8 cellular contexts compared by ENCODE assay signal in the genomic region with DNA sequence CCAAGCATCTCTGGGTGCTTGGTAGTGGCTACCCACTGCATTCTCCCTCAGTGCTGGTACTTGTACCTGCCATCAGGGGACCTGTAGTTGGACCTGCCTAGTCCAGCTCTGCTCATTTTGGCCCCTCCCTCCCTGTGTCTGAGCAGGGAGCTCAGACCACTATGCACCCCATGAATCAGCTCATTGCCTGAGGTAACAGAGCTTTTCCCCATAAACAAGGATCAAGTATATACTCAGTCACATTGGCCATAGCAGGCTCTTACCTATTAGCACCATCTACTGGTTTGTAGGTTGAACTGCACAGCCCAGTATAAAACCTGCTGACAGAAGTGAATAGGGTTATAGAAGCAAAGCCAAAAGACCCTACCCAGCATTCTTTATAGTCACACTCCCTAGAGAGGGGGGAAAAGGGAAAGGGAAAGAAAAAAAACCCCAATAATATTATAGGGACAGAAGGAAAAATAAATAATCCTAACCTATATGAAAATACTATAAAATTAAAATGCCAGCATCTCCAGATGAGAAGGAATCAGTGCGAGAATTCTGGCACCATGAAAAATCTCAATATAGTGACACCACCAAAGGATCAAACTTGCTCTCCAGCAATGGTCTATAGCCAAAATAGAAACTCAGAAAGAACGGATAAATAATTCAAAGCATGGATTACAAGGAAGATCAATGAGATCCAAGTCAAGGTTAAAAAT. TPM values are rescaled to one million over a fixed set of nuclear protein-coding genes. Genes with fewer than 3 reads are reported as not detected.
DNase-seq lines count a peak whose midpoint lies in the region; ATAC-seq and TF ChIP-seq lines count a peak whose summit lies in the region.

No MANE protein-coding gene starts in this region.

- H3K27ac Mint-ChIP-seq in activated CD4-positive, alpha-beta T cell treated with anti-CD3 and anti-CD28 coated beads, Interleukin-2, amount 10 ng/mL, durations not matched to agents 24 days and 14 days, result peak overlapping the region; percentile 38

- DNase-seq in NCI-H1436 (lab: John Stamatoyannopoulos, UW) (peak; percentile 34), NCI-H1436 treated with DMSO at 0.1 percent for 48 hours (lab: John Stamatoyannopoulos, UW) (no peak), NCI-H1930 (lab: John Stamatoyannopoulos, UW) (peak; percentile 3 to 15), fibroblast of peridontal ligament (ENCODE audit: extremely low read depth) (peak; percentile 78), osteoblast (ENCODE audit: insufficient read length, low spot score, missing footprints) (peak; percentile 82), UCSD-AML1 (lab: John Stamatoyannopoulos, UW; ENCODE audit: unreplicated experiment) (no peak)
- peak; percentile 82 for DNase-seq in activated CD4-positive, alpha-beta T cell treated with anti-CD3 and anti-CD28 coated beads, Interleukin-2, amount 10 ng/mL, durations not matched to agents 24 days and 14 days

- H3K9me3 ChIP-seq in osteoblast (ENCODE audit: low read depth, low read length), result no peaks in the 10 kb centered on the region

- peaks cover 17% of the 10 kb centered on the region for H3K9me3 Mint-ChIP-seq in activated CD4-positive, alpha-beta T cell treated with anti-CD3 and anti-CD28 coated beads, Interleukin-2, amount 10 ng/mL, durations not matched to agents 24 days and 14 days

- no peak overlapping the region for H3K4me2 ChIP-seq in osteoblast (ENCODE audit: insufficient read depth, low read length)

- H3K27ac ChIP-seq in osteoblast (ENCODE audit: low read depth, low read length), result no peak overlapping the region

- no peaks in the 10 kb centered on the region for H3K36me3 ChIP-seq in osteoblast (ENCODE audit: insufficient read depth, low read length)

- H3K27me3 ChIP-seq in osteoblast (ENCODE audit: insufficient read depth, low read length), result no peaks in the 10 kb centered on the region

- intact Hi-C loops in activated CD4-positive, alpha-beta T cell treated with anti-CD3 and anti-CD28 coated beads, Interleukin-2, amount 10 ng/mL, durations not matched to agents 24 days and 14 days (cut with micrococcal nuclease), result loop anchor here (1.0 to 5.0 kb wide), 4 partner anchors 101 to 477 kb away; a partner anchor contains a TSS

- no peak overlapping the region for H2AFZ ChIP-seq in osteoblast (ENCODE audit: low read length)

- H4K20me1 ChIP-seq in osteoblast (ENCODE audit: insufficient read depth, low read length), result no peaks in the 10 kb centered on the region

- H3K36me3 Mint-ChIP-seq in activated CD4-positive, alpha-beta T cell treated with anti-CD3 and anti-CD28 coated beads, Interleukin-2, amount 10 ng/mL, durations not matched to agents 24 days and 14 days (ENCODE audit: low read depth), result peaks cover 60% of the 10 kb centered on the region

- TF ChIP-seq CTCF in osteoblast (IDR thresholded peaks at IDR 0.05; ENCODE audit: extremely low read depth, low read depth, low read length), result peak; percentile 89

- no peaks in the 10 kb centered on the region for H3K27me3 Mint-ChIP-seq in activated CD4-positive, alpha-beta T cell treated with anti-CD3 and anti-CD28 coated beads, Interleukin-2, amount 10 ng/mL, durations not matched to agents 24 days and 14 days

- H3K79me2 ChIP-seq in osteoblast (ENCODE audit: insufficient read depth, low read length), result no peaks in the 10 kb centered on the region

- peak; percentile 89 for ATAC-seq in GM21786 (IDR thresholded peaks at IDR 0.05; ENCODE audit: unreplicated experiment)

- H3K4me3 Mint-ChIP-seq in activated CD4-positive, alpha-beta T cell treated with anti-CD3 and anti-CD28 coated beads, Interleukin-2, amount 10 ng/mL, durations not matched to agents 24 days and 14 days, result no peak overlapping the region

- H3K4me1 ChIP-seq in osteoblast (ENCODE audit: insufficient read depth, low read length), result peaks cover 10% of the 10 kb centered on the region

- peaks cover 35% of the 10 kb centered on the region for H3K4me1 Mint-ChIP-seq in activated CD4-positive, alpha-beta T cell treated with anti-CD3 and anti-CD28 coated beads, Interleukin-2, amount 10 ng/mL, durations not matched to agents 24 days and 14 days

- no peak overlapping the region for H3K4me3 ChIP-seq in osteoblast (ENCODE audit: insufficient read depth, low read length)

RNA-seq across cellular contexts. Expression of a gene that starts 6.9 kb away (rescaled TPM):
- 1.1 and 1.4 TPM in 2 replicates for total RNA-seq in activated CD4-positive, alpha-beta T cell treated with anti-CD3 and anti-CD28 coated beads, Interleukin-2, amount 10 ng/mL, durations not matched to agents 24 days and 14 days
- 0.72 and 1.5 TPM in 2 replicates for total RNA-seq in osteoblast

Comparison
In these comparisons a context has a peak if more than half of its experiments do, and no peak if none do; other contexts are left out.
1. DNase-seq: peak in NCI-H1436 (single experiment), NCI-H1930 (2 of 2), activated CD4-positive, alpha-beta T cell treated with anti-CD3 and anti-CD28 coated beads, Interleukin-2, amount 10 ng/mL, durations not matched to agents 24 days and 14 days (single experiment), fibroblast of peridontal ligament (single experiment) and osteoblast (single experiment); none in NCI-H1436 treated with DMSO at 0.1 percent for 48 hours (single experiment) and UCSD-AML1 (single experiment).